Comparison of ENCODE assay signal across 10 cellular contexts in genomic region chr16:21302454-21302853, GRCh38. TPM values are rescaled to one million over a fixed set of nuclear protein-coding genes. Genes with fewer than 3 reads are reported as not detected.
A peak's percentile ranks its signal among the peaks of the same experiment; 100 is the strongest.
DNase-seq lines count a peak whose midpoint lies in the region; ATAC-seq, FAIRE-seq and TF ChIP-seq lines count a peak whose summit lies in the region.
"Had no signal": no experiment of that assay in that cellular context is flagged by ENCODE, and none has a peak within 500 bp of the region (broad histone marks: within the 10 kb centered on the region; RNA-seq: fewer than 3 reads in every experiment).

No MANE protein-coding gene starts in this region.

- ATAC-seq in K562 (no peak), left lobe of liver (no peak), left cardiac atrium (no peak)

- peaks cover 6% of the 10 kb centered on the region; the same call in 1 of the 2 replicates for H3K4me1 ChIP-seq in HUES6 (ENCODE audit: control insufficient read depth, insufficient read depth, low read length)
- H3K4me1 ChIP-seq in K562 (replicated peaks in 1 of 2; ENCODE audit: control insufficient read depth in 2 of 2, insufficient read depth in 2 of 2, low read length in 2 of 2): peaks cover 13% of the 10 kb centered on the region in 2 experiments; a peak in 4 of 5 replicates

- no peaks in the 10 kb centered on the region for H3K9me3 ChIP-seq in HUES6 (ENCODE audit: control insufficient read depth, insufficient read depth, low read depth, low read length)
- H3K9me3 ChIP-seq in K562 (replicated peaks; ENCODE audit: control insufficient read depth, insufficient read depth, low read depth, low read length): no peaks in the 10 kb centered on the region

- no peak for TF ChIP-seq EP300 in K562 (IDR thresholded peaks at IDR 0.05; ENCODE audit: low read length)

- H3K27ac ChIP-seq in HUES6 (ENCODE audit: low read depth, low read length) (no peak overlapping the region), K562 (ENCODE audit: extremely low read depth, low read depth, low read length) (no peak overlapping the region)

- BruUV-seq in K562 (replicated peaks; lab: Mats Ljungman, UMichigan): no TSS peak

- POLR2A ChIA-PET in K562 (lab: Yijun Ruan, JAX): interaction anchor here (1.1 to 1.7 kb wide), 3 partner anchors 9 to 889 kb away, joined by 3 to 5 read pairs (median 4); no protein-coding TSS in a partner anchor

- H3K9me1 ChIP-seq in K562 (ENCODE audit: control insufficient read depth, insufficient read depth, low read length): no peaks in the 10 kb centered on the region

- H3K4me2 ChIP-seq in K562 (ENCODE audit: insufficient read depth, low read length): peak overlapping the region; percentile 90; the same call in 1 of the 2 replicates

- H3K36me3 ChIP-seq in HUES6 (ENCODE audit: control insufficient read depth, insufficient read depth, low read length) (no peaks in the 10 kb centered on the region), K562 (ENCODE audit: control insufficient read depth, insufficient read depth, low read length) (no peaks in the 10 kb centered on the region)

- no peak for TF ChIP-seq RAD21 in K562 (CRISPR knock-in tag; conservative IDR thresholded peaks at IDR 0.05 in 1 of 2, IDR thresholded peaks at IDR 0.05 in 1 of 2)

- CTCF ChIA-PET in K562 (lab: Yijun Ruan, JAX; ENCODE audit: low intra/inter-chr PET ratio): no interaction called here

- FAIRE-seq in K562 (lab: Jason Lieb, UNC): no peak

- peak; percentile 11 for DNase-seq in DMS153 treated with DMSO at 0.1 percent for 48 hours (lab: John Stamatoyannopoulos, UW; ENCODE audit: unreplicated experiment)
- peak in 1 of 4 experiments; percentile 21 for DNase-seq in K562 (ENCODE audit: extremely low read depth in 1 of 4, low spot score in 3 of 4)
- DNase-seq in myocyte (ENCODE audit: low read depth): peak; percentile 16
- DNase-seq in left lobe of liver (ENCODE audit: low spot score): no peak
- no peak for DNase-seq in stimulated activated CD8-positive, alpha-beta memory T cell treated with anti-CD3 and anti-CD28 coated beads, Interleukin-4, amount 100 ng/mL, for 48 hours
- DNase-seq in left cardiac atrium: no peak
- no peak for DNase-seq in SIG-M5 (lab: John Stamatoyannopoulos, UW)
- DNase-seq: activated effector memory CD4-positive, alpha-beta T cell treated with Interleukin-2 at 50 U/mL for 16 hours; NCI-H187 treated with DMSO at 0.1 percent for 48 hours had no signal

- in situ Hi-C loops in K562 (cut with MboI): loop anchor here (25.0 kb wide), 1 partner anchor 260 kb away; no protein-coding TSS in a partner anchor

- H3K79me2 ChIP-seq in K562 (ENCODE audit: control insufficient read depth, insufficient read depth, low read length): no peaks in the 10 kb centered on the region

- no peak for TF ChIP-seq CTCF in K562 (IDR thresholded peaks at IDR 0.05 in 2 of 3, conservative IDR thresholded peaks at IDR 0.05 in 1 of 3; ENCODE audit: insufficient read depth in 2 of 3, low read depth in 1 of 3, low read length in 3 of 3)

- 18% methylated on average over 3 of the region's 3 CpGs for WGBS in K562 (ENCODE audit: insufficient coverage, low coverage, missing lambda C conversion rate)

- H3K9ac ChIP-seq in HUES6 (ENCODE audit: low read length) (no peak overlapping the region), K562 (ENCODE audit: insufficient read depth in 1 of 2, low read depth in 2 of 2, low read length in 2 of 2) (no peak overlapping the region)

- H2AFZ ChIP-seq in K562 (ENCODE audit: low read depth, low read length): 0 out of 2 replicates have a peak overlapping the region, but pooled peaks have one; percentile 95

- H3K27me3 ChIP-seq in HUES6 (ENCODE audit: control insufficient read depth, insufficient read depth, low read length) (peaks cover 58% of the 10 kb centered on the region), K562 (ENCODE audit: control insufficient read depth in 2 of 2, insufficient read depth in 2 of 2, low read length in 2 of 2) (no peaks in the 10 kb centered on the region)

- no peaks in the 10 kb centered on the region for H4K20me1 ChIP-seq in K562 (replicated peaks; ENCODE audit: control insufficient read depth, insufficient read depth, low read length)

- TF ChIP-seq POLR2A in K562 (conservative IDR thresholded peaks at IDR 0.05): no peak

- intact Hi-C loops in K562 (cut with micrococcal nuclease) (loop anchor here (5.0 to 10.0 kb wide), 2 partner anchors 250 to 448 kb away; no protein-coding TSS in a partner anchor), left cardiac atrium (cut with DNase I) (loop anchor here (5.0 to 10.0 kb wide), 2 partner anchors 110 to 252 kb away; no protein-coding TSS in a partner anchor)

- H3K4me3 ChIP-seq in HUES6 (ENCODE audit: low read depth, low read length) (peak overlapping the region; percentile 68), K562 (no peak overlapping the region)

TF ChIP-seq in K562, 482 proteins besides CTCF, POLR2A, EP300 and RAD21:
- no peak for TF ChIP-seq CTBP1 (IDR thresholded peaks at IDR 0.05; ENCODE audit: borderline replicate concordance)
- no peak for TF ChIP-seq FOSL1 (tag; conservative IDR thresholded peaks at IDR 0.05)
- no peak for TF ChIP-seq ELF2 (CRISPR knock-in tag; IDR thresholded peaks at IDR 0.05)
- TF ChIP-seq NCOA6 (IDR thresholded peaks at IDR 0.05): no peak
- TF ChIP-seq PURB (CRISPR knock-in tag; IDR thresholded peaks at IDR 0.05; ENCODE audit: low read depth): no peak
- TF ChIP-seq, protein P1, sequence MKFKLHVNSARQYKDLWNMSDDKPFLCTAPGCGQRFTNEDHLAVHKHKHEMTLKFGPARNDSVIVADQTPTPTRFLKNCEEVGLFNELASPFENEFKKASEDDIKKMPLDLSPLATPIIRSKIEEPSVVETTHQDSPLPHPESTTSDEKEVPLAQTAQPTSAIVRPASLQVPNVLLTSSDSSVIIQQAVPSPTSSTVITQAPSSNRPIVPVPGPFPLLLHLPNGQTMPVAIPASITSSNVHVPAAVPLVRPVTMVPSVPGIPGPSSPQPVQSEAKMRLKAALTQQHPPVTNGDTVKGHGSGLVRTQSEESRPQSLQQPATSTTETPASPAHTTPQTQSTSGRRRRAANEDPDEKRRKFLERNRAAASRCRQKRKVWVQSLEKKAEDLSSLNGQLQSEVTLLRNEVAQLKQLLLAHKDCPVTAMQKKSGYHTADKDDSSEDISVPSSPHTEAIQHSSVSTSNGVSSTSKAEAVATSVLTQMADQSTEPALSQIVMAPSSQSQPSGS (CRISPR knock-in tag; IDR thresholded peaks at IDR 0.05): no peak
- TF ChIP-seq PTTG1 (tag; IDR thresholded peaks at IDR 0.05; ENCODE audit: low read depth): no peak

RNA-seq across cellular contexts. Expression of gene CRYM, which starts 24.4 kb away (rescaled TPM):
- total RNA-seq in K562 (2011; cell fraction: chromatin; rRNA removed; ENCODE audit: low replicate concordance): 0.58 and 1.00 TPM in 2 replicates
- 0.33 and 0.66 TPM in 2 replicates for total RNA-seq in K562 (2011; cell fraction: nucleolus; rRNA removed)
- 0.46 and 0.66 TPM in 2 replicates for total RNA-seq in K562 (2011; cell fraction: nucleoplasm; rRNA removed)
- total RNA-seq in K562 (2014; rRNA removed) (0.41 and 0.65 TPM in 2 replicates), K562 (2014; rRNA removed; fragmentation: Illumina TruSeq; extraction: Trizol) (0.41 and 0.47 TPM in 2 replicates), K562 (2015; rRNA removed; fragmentation: Illumina TruSeq; extraction: Trizol) (0.23 and 0.58 TPM in 2 replicates), K562 (2021) (0.98 TPM in 2 replicates), myocyte (0.73 TPM in 1 of 2 replicates, not detected in the other), left lobe of liver (7.2 TPM), left cardiac atrium (100 to 1,000 TPM in 1 of 2 donors, 10 to 100 TPM in 1; 44.2 to 124 TPM)
- polyA plus RNA-seq in K562 (2011; rRNA removed) (0.56 and 0.62 TPM in 2 replicates), K562 (2014; fragmentation: Illumina TruSeq; extraction: Trizol) (0.47 and 0.59 TPM in 2 replicates), K562 (2014; fragmentation: Nextera tagmentation; extraction: Ambion mirVana) (under 1 TPM; 0.08 to 0.15 TPM), K562 (2014; rRNA removed) (0.37 and 0.73 TPM in 2 replicates)
- 0.62 and 1.7 TPM in 2 replicates for polyA plus RNA-seq in K562 (2011; cell fraction: cytosol; rRNA removed)
- polyA plus RNA-seq in K562 (2011; cell fraction: nucleus; rRNA removed): 0.77 and 0.79 TPM in 2 replicates
- polyA plus RNA-seq in K562 (2012): 0.82 and 1.5 TPM in 2 replicates
- 0.28 and 0.36 TPM in 2 replicates for polyA minus RNA-seq in K562 (2011; rRNA and poly(A)+ RNA removed)
- not detected in 2 replicates for polyA minus RNA-seq in K562 (2011; cell fraction: cytosol; rRNA and poly(A)+ RNA removed)
- 0.33 TPM in 1 of 2 replicates, not detected in the other for polyA minus RNA-seq in K562 (2011; cell fraction: nucleus; rRNA and poly(A)+ RNA removed)
- polyA plus RNA-seq in myocyte (2012): 0.81 TPM

Comparison
In these comparisons a context has a peak if more than half of its experiments do, and no peak if none do; other contexts are left out.
1. DNase-seq: peak in DMS153 treated with DMSO at 0.1 percent for 48 hours (single experiment) and myocyte (single experiment); none in left lobe of liver (single experiment), stimulated activated CD8-positive, alpha-beta memory T cell treated with anti-CD3 and anti-CD28 coated beads, Interleukin-4, amount 100 ng/mL, for 48 hours (single experiment), left cardiac atrium (single experiment) and SIG-M5 (single experiment).